11 cellular contexts compared by ENCODE assay signal in the genomic region with DNA sequence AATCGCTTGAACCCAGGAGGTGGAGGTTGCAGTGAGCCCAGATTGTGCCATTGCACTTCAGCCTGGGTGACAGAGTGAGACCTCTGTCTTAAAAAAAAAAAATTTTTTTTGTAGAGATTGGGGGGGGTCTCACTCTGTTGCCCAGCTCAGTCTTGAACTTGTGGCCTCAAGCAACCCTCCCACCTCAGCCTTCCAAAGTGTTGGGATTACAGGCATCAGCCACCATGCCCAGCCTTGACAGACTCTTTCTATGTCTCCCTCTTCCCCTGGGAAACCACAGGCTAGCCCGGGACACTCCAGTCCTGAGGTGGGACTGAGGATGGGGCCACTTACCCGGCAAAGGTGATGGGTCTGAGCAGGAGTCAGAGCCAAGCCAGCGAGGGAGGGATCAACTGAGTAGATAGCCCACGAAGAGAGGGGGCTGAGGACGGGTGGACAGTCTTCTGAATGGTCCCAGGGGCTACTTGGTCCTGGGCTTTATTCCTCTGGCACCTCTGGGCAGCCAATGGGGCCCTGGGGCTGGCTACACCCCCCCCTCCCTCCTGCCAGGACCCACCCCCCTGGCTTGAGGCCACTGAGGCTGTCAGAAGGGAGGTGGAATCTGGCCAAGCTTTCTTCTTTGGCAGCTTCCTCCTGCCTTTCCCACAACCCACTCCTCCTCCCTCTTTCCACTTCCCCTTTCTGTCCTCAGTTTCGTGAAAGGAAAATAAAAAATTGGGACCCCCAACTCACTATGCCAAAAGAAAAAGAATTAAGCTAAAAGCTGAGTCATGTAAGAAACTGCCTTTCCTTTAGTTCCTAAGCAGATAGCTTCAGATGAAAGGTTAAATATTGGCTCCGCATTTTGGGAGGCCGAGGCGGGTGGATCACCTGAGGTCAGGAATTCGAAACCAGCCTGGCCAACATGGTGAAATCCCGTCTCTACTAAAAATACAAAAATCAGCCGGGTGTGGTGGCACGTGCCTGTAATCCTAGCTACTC. TPM values are rescaled to one million over a fixed set of nuclear protein-coding genes. Genes with fewer than 3 reads are reported as not detected.
DNase-seq lines count a peak whose midpoint lies in the region; ATAC-seq and TF ChIP-seq lines count a peak whose summit lies in the region.
"Had no signal": no experiment of that assay in that cellular context is flagged by ENCODE, and none has a peak within 500 bp of the region (broad histone marks: within the 10 kb centered on the region; RNA-seq: fewer than 3 reads in every experiment).

A gene with protein sequence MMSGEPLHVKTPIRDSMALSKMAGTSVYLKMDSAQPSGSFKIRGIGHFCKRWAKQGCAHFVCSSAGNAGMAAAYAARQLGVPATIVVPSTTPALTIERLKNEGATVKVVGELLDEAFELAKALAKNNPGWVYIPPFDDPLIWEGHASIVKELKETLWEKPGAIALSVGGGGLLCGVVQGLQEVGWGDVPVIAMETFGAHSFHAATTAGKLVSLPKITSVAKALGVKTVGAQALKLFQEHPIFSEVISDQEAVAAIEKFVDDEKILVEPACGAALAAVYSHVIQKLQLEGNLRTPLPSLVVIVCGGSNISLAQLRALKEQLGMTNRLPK (minus strand): TSS at position 453 of the 981 bp plus-strand sequence. CDS start 4,179 bp downstream, outside the sequence.

- 10 to 43% methylated on average over 7 to 14 of the region's 14 CpGs for WGBS in transverse colon (ENCODE audit: low coverage in 1 of 2), 2 donors

- DNase-seq in SIG-M5 treated with dmso at 0.1 percent for 504 hours (lab: John Stamatoyannopoulos, UW; ENCODE audit: unreplicated experiment) (peak; percentile 54), SIG-M5 (lab: John Stamatoyannopoulos, UW) (no peak), ascending aorta (ENCODE audit: low spot score in 2 of 2) (no peak), hypothalamus (lab: John Stamatoyannopoulos, UW) (peak in 44 of 51 donors; percentile 13 to 84 (median 60)), transverse colon (peak; percentile 45)
- DNase-seq in activated naive CD8-positive, alpha-beta T cell treated with anti-CD3 and anti-CD28 coated beads for 36 hours: no peak
- DNase-seq: T-helper 9 cell had no signal

- intact Hi-C loops in ascending aorta (cut with DNase I): no loop called here
- intact Hi-C loops in transverse colon (cut with DNase I; ENCODE audit: low total_unique reads): no loop called here

- no peaks in the 10 kb centered on the region for H3K36me3 Mint-ChIP-seq in activated naive CD8-positive, alpha-beta T cell treated with anti-CD3 and anti-CD28 coated beads for 36 hours

- TF ChIP-seq EP300 in transverse colon (IDR thresholded peaks at IDR 0.05; ENCODE audit: low read depth): no peak

- in situ Hi-C loops in transverse colon (cut with MboI; ENCODE audit: low pct_ligation_motif_present in 1 of 4, low pct_unique_long_range_greater_than_20kb in 1 of 4, low sequenced_read_pairs in 3 of 4): no loop called here

- no peaks in the 10 kb centered on the region for H3K9me3 Mint-ChIP-seq in activated naive CD8-positive, alpha-beta T cell treated with anti-CD3 and anti-CD28 coated beads for 36 hours

- no peak within 1 kb of the TSS for H3K27ac ChIP-seq in ascending aorta
- H3K27ac ChIP-seq in transverse colon: no peak within 1 kb of the TSS

- TF ChIP-seq CTCF in ascending aorta (IDR thresholded peaks at IDR 0.05) (no peak), transverse colon (IDR thresholded peaks at IDR 0.05) (no peak)

- H3K27me3 ChIP-seq in ascending aorta (no peaks in the 10 kb centered on the region), transverse colon (peaks cover 5% of the 10 kb centered on the region)

- no peaks in the 10 kb centered on the region for H3K4me1 Mint-ChIP-seq in activated naive CD8-positive, alpha-beta T cell treated with anti-CD3 and anti-CD28 coated beads for 36 hours

- no peak for ATAC-seq in GM21423 (IDR thresholded peaks at IDR 0.05; ENCODE audit: unreplicated experiment)
- ATAC-seq in HG02610 (IDR thresholded peaks at IDR 0.05; ENCODE audit: unreplicated experiment): no peak

- H3K4me3 ChIP-seq in ascending aorta (no peak within 1 kb of the TSS), transverse colon (no peak within 1 kb of the TSS)

- H3K4me1 ChIP-seq in ascending aorta: no peaks in the 10 kb centered on the region
- H3K4me1 ChIP-seq in transverse colon: peaks cover 0 to 4% (median 0%) of the 10 kb centered on the region in 4 donors

- H3K27ac Mint-ChIP-seq in activated naive CD8-positive, alpha-beta T cell treated with anti-CD3 and anti-CD28 coated beads for 36 hours: no peak within 1 kb of the TSS

- H3K36me3 ChIP-seq in ascending aorta: no peaks in the 10 kb centered on the region
- no peaks in the 10 kb centered on the region for H3K36me3 ChIP-seq in transverse colon

- H3K4me3 Mint-ChIP-seq in activated naive CD8-positive, alpha-beta T cell treated with anti-CD3 and anti-CD28 coated beads for 36 hours: no peak within 1 kb of the TSS

- peak; percentile 17 for TF ChIP-seq POLR2A in transverse colon (IDR thresholded peaks at IDR 0.05)

- peaks cover 11% of the 10 kb centered on the region for H3K27me3 Mint-ChIP-seq in activated naive CD8-positive, alpha-beta T cell treated with anti-CD3 and anti-CD28 coated beads for 36 hours

- H3K9me3 ChIP-seq in ascending aorta (no peaks in the 10 kb centered on the region), transverse colon (no peaks in the 10 kb centered on the region)

RNA-seq across cellular contexts. Expression of the gene that starts here (rescaled TPM):
- total RNA-seq in ascending aorta (34.5 TPM), transverse colon (1 to 10 TPM in 3 of 4 donors, not detected in 1; 1.2 to 7.1 (median 5.7) TPM)
- not detected for total RNA-seq in activated naive CD8-positive, alpha-beta T cell treated with anti-CD3 and anti-CD28 coated beads for 36 hours
- total RNA-seq: chondrocyte, temporal lobe had no signal

Comparison
In these comparisons a context has a peak if more than half of its experiments do, and no peak if none do; other contexts are left out.
1. DNase-seq: peak in SIG-M5 treated with dmso at 0.1 percent for 504 hours (single experiment), hypothalamus (44 of 51) and transverse colon (single experiment); none in SIG-M5 (single experiment), ascending aorta (0 of 2) and activated naive CD8-positive, alpha-beta T cell treated with anti-CD3 and anti-CD28 coated beads for 36 hours (single experiment).